Comparison of ENCODE assay signal across 9 cellular contexts in the genomic region with DNA sequence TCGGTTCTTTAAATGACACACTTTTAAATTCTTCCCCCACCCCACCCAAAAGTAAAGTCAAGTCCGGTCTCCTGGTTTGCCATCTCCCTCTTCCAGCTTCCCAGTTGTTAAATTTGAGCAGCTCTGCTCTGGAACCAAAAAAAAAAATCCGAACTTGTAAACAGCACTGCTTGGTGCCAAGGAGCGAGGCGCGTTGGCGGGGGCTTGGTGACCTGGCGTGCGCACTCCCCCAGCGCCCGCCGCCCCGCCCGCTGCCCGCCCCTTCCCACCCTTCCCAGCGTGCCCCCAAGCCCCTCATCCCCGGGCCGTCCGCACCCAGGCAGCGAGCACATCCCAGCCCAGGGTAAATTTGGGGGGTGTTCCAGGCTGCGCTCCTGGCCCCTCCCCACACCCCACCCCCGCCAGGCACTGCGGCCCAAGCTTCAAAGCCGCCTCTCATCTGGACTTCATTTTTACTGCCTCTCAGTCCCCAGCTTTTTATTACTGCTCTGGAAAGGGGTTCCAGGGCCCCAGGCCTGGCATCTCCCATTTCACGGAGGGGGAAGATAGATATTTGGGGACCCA. TPM values are rescaled to one million over a fixed set of nuclear protein-coding genes. Genes with fewer than 3 reads are reported as not detected.
DNase-seq lines count a peak whose midpoint lies in the region; ATAC-seq and TF ChIP-seq lines count a peak whose summit lies in the region.
"Had no signal": no experiment of that assay in that cellular context is flagged by ENCODE, and none has a peak within 500 bp of the region (broad histone marks: within the 10 kb centered on the region; RNA-seq: fewer than 3 reads in every experiment).

No MANE protein-coding gene starts in this region.

- no peak overlapping the region for H4K5ac ChIP-seq in H9 (ENCODE audit: insufficient read length, low read depth, low read length)

- H3T11ph ChIP-seq in H9 (ENCODE audit: low read length) = no peak overlapping the region

- H3K4me1 ChIP-seq in H9 (ENCODE audit: insufficient read depth, low read length) (peaks cover 37% of the 10 kb centered on the region; the same call in 1 of the 2 replicates), hepatocyte (ENCODE audit: insufficient read depth) (peaks cover 52% of the 10 kb centered on the region), skeletal muscle tissue (ENCODE audit: control insufficient read depth in 3 of 3, insufficient read depth in 3 of 3, low read length in 3 of 3) (peaks cover 68 to 78% (median 72%) of the 10 kb centered on the region in 3 donors)

- H3K4me3 Mint-ChIP-seq in H9 = peak overlapping the region; percentile 86 to 94
- H3K4me3 Mint-ChIP-seq in activated naive CD8-positive, alpha-beta T cell = peak overlapping the region; percentile 96

- H2BK20ac ChIP-seq in H9 (ENCODE audit: low read depth, low read length, poor library complexity, severe bottlenecking) = no peak overlapping the region

- H3K4ac ChIP-seq in H9 (ENCODE audit: low read depth, low read length) = no peak overlapping the region

- H3K18ac ChIP-seq in H9 (ENCODE audit: insufficient read length, low read depth, low read length) = no peak overlapping the region

- ATAC-seq in GM19395 (IDR thresholded peaks at IDR 0.05; ENCODE audit: unreplicated experiment) = no peak
- no peak for ATAC-seq in GM21529 (IDR thresholded peaks at IDR 0.05; ENCODE audit: unreplicated experiment)

- H3K79me2 ChIP-seq in H9 (ENCODE audit: insufficient read depth, low read length) (peaks cover 4% of the 10 kb centered on the region; the same call in 1 of the 2 replicates), hepatocyte (peaks cover 57% of the 10 kb centered on the region)

- H3K9me3 ChIP-seq in H9 (ENCODE audit: control insufficient read depth, low read depth, low read length) = no peaks in the 10 kb centered on the region
- no peaks in the 10 kb centered on the region for H3K9me3 ChIP-seq in hepatocyte (ENCODE audit: low read depth)
- H3K9me3 ChIP-seq in skeletal muscle tissue (ENCODE audit: control insufficient read depth in 3 of 3, low read length in 3 of 3) = no peaks in the 10 kb centered on the region

- peaks cover 75 to 77% of the 10 kb centered on the region in 2 experiments for H3K4me1 Mint-ChIP-seq in H9
- H3K4me1 Mint-ChIP-seq in activated naive CD8-positive, alpha-beta T cell (ENCODE audit: low read depth) = peaks cover 72% of the 10 kb centered on the region

- peaks cover 1 to 24% (median 18%) of the 10 kb centered on the region in 3 experiments; a peak in 6 of 7 replicates for H3K36me3 Mint-ChIP-seq in H9 (ENCODE audit: insufficient read depth in 1 of 3, low read depth in 3 of 3)
- H3K36me3 Mint-ChIP-seq in activated naive CD8-positive, alpha-beta T cell = no peaks in the 10 kb centered on the region

- H3K36me3 ChIP-seq in hepatocyte (replicated peaks; ENCODE audit: insufficient read depth, low read depth) = no peaks in the 10 kb centered on the region
- H3K36me3 ChIP-seq in skeletal muscle tissue (ENCODE audit: control insufficient read depth in 3 of 3, insufficient read depth in 3 of 3, low read length in 3 of 3) = peaks cover 8 to 16% (median 11%) of the 10 kb centered on the region in 3 donors

- H2AFZ ChIP-seq in H9 (ENCODE audit: low read length) (no peak overlapping the region), hepatocyte (no peak overlapping the region)

- H4K20me1 ChIP-seq in H9 (ENCODE audit: control insufficient read depth, insufficient read depth, insufficient read length) = no peaks in the 10 kb centered on the region
- H4K20me1 ChIP-seq in hepatocyte (ENCODE audit: insufficient read depth, poor library complexity, severe bottlenecking) = peaks cover 15% of the 10 kb centered on the region

- H3K27me3 ChIP-seq in H9 (ENCODE audit: insufficient read depth, low read length) (peaks cover 3% of the 10 kb centered on the region; the same call in 1 of the 2 replicates), hepatocyte (no peaks in the 10 kb centered on the region), skeletal muscle tissue (ENCODE audit: control insufficient read depth in 3 of 3, insufficient read depth in 3 of 3, low read length in 3 of 3) (no peaks in the 10 kb centered on the region)

- H3K4me2 ChIP-seq in H9 (ENCODE audit: insufficient read depth, insufficient read length, low read length) (peak overlapping the region; percentile 99), hepatocyte (peak overlapping the region; percentile 98)

- DNase-seq in H9 (peak; percentile 33), hepatocyte (ENCODE audit: low spot score) (no peak), hepatic stellate cell (ENCODE audit: low spot score) (no peak), NCI-H446 (lab: John Stamatoyannopoulos, UW) (no peak)
- DNase-seq: effector CD4-positive, alpha-beta T cell had no signal

- H3K14ac ChIP-seq in H9 (ENCODE audit: insufficient read depth, low read length) = no peak overlapping the region

- H3K56ac ChIP-seq in H9 (ENCODE audit: insufficient read length, low read depth, low read length) = no peak overlapping the region

- TF ChIP-seq CTCF in H9 (conservative IDR thresholded peaks at IDR 0.05) = no peak
- no peak for TF ChIP-seq CTCF in hepatocyte (IDR thresholded peaks at IDR 0.05; ENCODE audit: poor library complexity)

- H3K9me3 Mint-ChIP-seq in H9 = no peaks in the 10 kb centered on the region; a peak in 2 of 5 replicates
- H3K9me3 Mint-ChIP-seq in activated naive CD8-positive, alpha-beta T cell (ENCODE audit: low read depth) = no peaks in the 10 kb centered on the region

- no peaks in the 10 kb centered on the region for H3K79me1 ChIP-seq in H9 (ENCODE audit: insufficient read depth, low read depth, low read length, poor library complexity, severe bottlenecking)

- peaks cover 17% of the 10 kb centered on the region for H3K27me3 Mint-ChIP-seq in H9 (ENCODE audit: low read depth)
- no peaks in the 10 kb centered on the region for H3K27me3 Mint-ChIP-seq in activated naive CD8-positive, alpha-beta T cell

- peak overlapping the region in 2 of 3 experiments; percentile 92 to 98; a peak in 3 of 7 replicates for H3K27ac Mint-ChIP-seq in H9
- H3K27ac Mint-ChIP-seq in activated naive CD8-positive, alpha-beta T cell = peak overlapping the region; percentile 99

- no peak overlapping the region for H3K27ac ChIP-seq in H9 (ENCODE audit: insufficient read length, low read depth, low read length)
- H3K27ac ChIP-seq in hepatocyte = peak overlapping the region; percentile 100
- peak overlapping the region; percentile 56 for H3K27ac ChIP-seq in skeletal muscle tissue (ENCODE audit: low read depth, low read length)

- H2BK5ac ChIP-seq in H9 (ENCODE audit: insufficient read length, low read length) = no peak overlapping the region

- H4K91ac ChIP-seq in H9 (ENCODE audit: insufficient read length, low read depth, low read length) = no peak overlapping the region

- H3K23me2 ChIP-seq in H9 (ENCODE audit: insufficient read length, low read depth, low read length, poor library complexity, severe bottlenecking) = peaks cover 22% of the 10 kb centered on the region

- WGBS in H9 (ENCODE audit: extremely low coverage, insufficient read length, low lambda C conversion rate) = no CpG with 5 or more reads among the region's 25 CpGs
- WGBS in hepatocyte (ENCODE audit: low lambda C conversion rate, missing lambda C conversion rate) = 19% methylated on average over 15 of the region's 25 CpGs

- no peaks in the 10 kb centered on the region for H3K9me2 ChIP-seq in hepatocyte (replicated peaks; ENCODE audit: insufficient read depth)

- no peak overlapping the region for H2AK5ac ChIP-seq in H9 (ENCODE audit: insufficient read length, low read length)

- no peak overlapping the region for H3K23ac ChIP-seq in H9 (ENCODE audit: insufficient read length, low read depth, low read length)

- no peak overlapping the region for H2BK12ac ChIP-seq in H9 (ENCODE audit: insufficient read length, low read depth, low read length)

- H2BK120ac ChIP-seq in H9 (ENCODE audit: low read depth, low read length, poor library complexity, severe bottlenecking) = no peak overlapping the region

- H3K4me3 ChIP-seq in hepatocyte = peak overlapping the region; percentile 91
- H3K4me3 ChIP-seq in skeletal muscle tissue (ENCODE audit: low read length in 3 of 3) = peak overlapping the region; percentile 77 to 94 (median 94)

- no peak overlapping the region for H2BK15ac ChIP-seq in H9 (ENCODE audit: low read depth, low read length)

- peak overlapping the region; percentile 16 for H3K9ac ChIP-seq in H9 (ENCODE audit: extremely low read depth, insufficient read length, low read length)
- peak overlapping the region in 2 of 3 donors; percentile 69 to 83 for H3K9ac ChIP-seq in skeletal muscle tissue (ENCODE audit: low read depth in 1 of 3, low read length in 3 of 3)

- no peak overlapping the region for H4K8ac ChIP-seq in H9 (replicated peaks; ENCODE audit: insufficient read length, low read depth, low read length)

RNA-seq across cellular contexts. Expression of gene ITGB7, which starts 11.6 kb away (rescaled TPM):
- total RNA-seq in H9 (2021) = 0.26 and 0.39 TPM in 2 replicates
- total RNA-seq in hepatocyte = 0.23 TPM in 1 of 2 replicates, not detected in the other
- polyA plus RNA-seq in hepatocyte = 1.0 TPM in 1 of 2 replicates, not detected in the other
- total RNA-seq in skeletal muscle tissue = 1.6 TPM

RNA-seq across cellular contexts. Expression of gene RARG, which starts 13.4 kb away (rescaled TPM):
- total RNA-seq in H9 (2021) (42.6 and 43.7 TPM in 2 replicates), hepatocyte (15.1 and 20.9 TPM in 2 replicates), skeletal muscle tissue (12.5 TPM)
- polyA plus RNA-seq in hepatocyte = 24.7 and 28.1 TPM in 2 replicates

RNA-seq across cellular contexts. Expression of gene CSAD, which starts 37.9 kb away (rescaled TPM):
- total RNA-seq in H9 (2021) = 7.4 and 7.7 TPM in 2 replicates
- total RNA-seq in hepatocyte = 14.1 and 16.8 TPM in 2 replicates
- polyA plus RNA-seq in hepatocyte = 14.3 and 15.7 TPM in 2 replicates
- total RNA-seq in skeletal muscle tissue = 16.7 TPM

RNA-seq across cellular contexts. Expression of gene ZNF740, which starts 38.1 kb away (rescaled TPM):
- total RNA-seq in H9 (2021) = 41.2 and 47.2 TPM in 2 replicates
- 13.2 and 23.2 TPM in 2 replicates for total RNA-seq in hepatocyte
- 4.4 and 4.6 TPM in 2 replicates for polyA plus RNA-seq in hepatocyte
- 16.7 TPM for total RNA-seq in skeletal muscle tissue

RNA-seq across cellular contexts. Expression of gene ESPL1, which starts 49.5 kb away (rescaled TPM):
- total RNA-seq in H9 (2021) = 43.2 and 43.3 TPM in 2 replicates
- 7.6 and 9.0 TPM in 2 replicates for total RNA-seq in hepatocyte
- polyA plus RNA-seq in hepatocyte = 4.4 and 5.8 TPM in 2 replicates
- 2.6 TPM for total RNA-seq in skeletal muscle tissue
